Comparison of ENCODE assay signal across 10 cellular contexts in genomic region chr6:14037402-14038277, GRCh38.
DNase-seq lines count a peak whose midpoint lies in the region; ATAC-seq and TF ChIP-seq lines count a peak whose summit lies in the region.
"Had no signal": no experiment of that assay in that cellular context is flagged by ENCODE, and none has a peak within 500 bp of the region (broad histone marks: within the 10 kb centered on the region; RNA-seq: fewer than 3 reads in every experiment).

No MANE protein-coding gene starts in this region.

- DNase-seq in EL, result peak; percentile 86
- DNase-seq in MG63, result peak; percentile 74
- DNase-seq in astrocyte of the spinal cord (ENCODE audit: low read depth, low spot score), result peak; percentile 76
- peak; percentile 64 for DNase-seq in mesenchymal stem cell
- no peak for DNase-seq in CD4-positive, alpha-beta memory T cell
- DNase-seq in testis, result no peak
- DNase-seq in COLO668 (lab: John Stamatoyannopoulos, UW; ENCODE audit: unreplicated experiment), result no peak
- DNase-seq: NCI-H524 treated with DMSO at 0.1 percent for 48 hours had no signal

- H3K14ac ChIP-seq in mesenchymal stem cell (ENCODE audit: low read length in 2 of 2), result peak overlapping the region in 1 of 2 experiments; percentile 26

- no peaks in the 10 kb centered on the region for H3K9me3 Mint-ChIP-seq in CD4-positive, alpha-beta memory T cell

- no peaks in the 10 kb centered on the region for H3K27me3 ChIP-seq in MG63
- no peaks in the 10 kb centered on the region for H3K27me3 ChIP-seq in mesenchymal stem cell (ENCODE audit: control insufficient read depth in 1 of 2, insufficient read depth in 1 of 2, low read length in 2 of 2)
- H3K27me3 ChIP-seq in CD4-positive, alpha-beta memory T cell (ENCODE audit: insufficient read depth, low read length), result peaks cover 6% of the 10 kb centered on the region
- no peaks in the 10 kb centered on the region for H3K27me3 ChIP-seq in testis

- no peak overlapping the region for H4K91ac ChIP-seq in mesenchymal stem cell (ENCODE audit: low read length)

- ATAC-seq in GM21825 (IDR thresholded peaks at IDR 0.05; ENCODE audit: unreplicated experiment), result no peak

- 80% methylated on average over 10 of the region's 12 CpGs for WGBS in mesenchymal stem cell
- 74 to 86% methylated on average over 12 of the region's 12 CpGs for WGBS in testis, 2 donors

- no peak overlapping the region for H2BK5ac ChIP-seq in mesenchymal stem cell (ENCODE audit: low read depth, low read length, poor library complexity, severe bottlenecking)

- H3K4ac ChIP-seq in mesenchymal stem cell (ENCODE audit: low read depth in 1 of 2, low read length in 2 of 2), result no peak overlapping the region

- H3K4me3 ChIP-seq in MG63, result peak overlapping the region; percentile 14; the same call in 1 of the 2 replicates
- H3K4me3 ChIP-seq in astrocyte of the spinal cord (ENCODE audit: low read depth, low read length), result no peak overlapping the region
- H3K4me3 ChIP-seq in mesenchymal stem cell (ENCODE audit: insufficient read depth in 1 of 2, low read depth in 1 of 2, low read length in 2 of 2), result peak overlapping the region in 1 of 2 experiments; percentile 72
- no peak overlapping the region for H3K4me3 ChIP-seq in CD4-positive, alpha-beta memory T cell (ENCODE audit: low read length in 2 of 2)
- H3K4me3 ChIP-seq in testis, result no peak overlapping the region

- peak overlapping the region; percentile 81 for H3K9ac ChIP-seq in mesenchymal stem cell (ENCODE audit: low read length)

- H3K27ac ChIP-seq in mesenchymal stem cell (ENCODE audit: low read length, poor library complexity, severe bottlenecking) (peak overlapping the region; percentile 99), testis (no peak overlapping the region)
- no peak overlapping the region for H3K27ac ChIP-seq in CD4-positive, alpha-beta memory T cell (ENCODE audit: low read depth, low read length)

- in situ Hi-C loops in astrocyte of the spinal cord (cut with HindIII; ENCODE audit: low sequenced_read_pairs), result loop anchor here (25.0 kb wide), 1 partner anchor 125 kb away; the partner anchor contains the start of gene RNF182

- intact Hi-C loops in CD4-positive, alpha-beta memory T cell (cut with micrococcal nuclease), result no loop called here
- intact Hi-C loops in testis (cut with DNase I; ENCODE audit: low total_unique reads), result no loop called here

- H2AK5ac ChIP-seq in mesenchymal stem cell (ENCODE audit: low read length, severe bottlenecking), result peak overlapping the region; percentile 15

- no peak overlapping the region for H3K23ac ChIP-seq in mesenchymal stem cell (ENCODE audit: low read length in 2 of 2)

- POLR2A ChIA-PET in CD4-positive, alpha-beta memory T cell (lab: Charles Lee; ENCODE audit: partially characterized antibody), result no interaction called here

- no peak for TF ChIP-seq CTCF in astrocyte of the spinal cord (IDR thresholded peaks at IDR 0.05; ENCODE audit: low read depth, low read length)
- no peak for TF ChIP-seq CTCF in testis (IDR thresholded peaks at IDR 0.05)

- no peak for TF ChIP-seq POLR2A in testis (IDR thresholded peaks at IDR 0.05)

- H3K4me1 Mint-ChIP-seq in CD4-positive, alpha-beta memory T cell, result no peaks in the 10 kb centered on the region

- H3K9me3 ChIP-seq in MG63, result peaks cover 6% of the 10 kb centered on the region
- H3K9me3 ChIP-seq in mesenchymal stem cell (ENCODE audit: control insufficient read depth, low read length), result no peaks in the 10 kb centered on the region
- no peaks in the 10 kb centered on the region for H3K9me3 ChIP-seq in CD4-positive, alpha-beta memory T cell (ENCODE audit: control insufficient read depth in 1 of 2, low read length in 2 of 2)
- no peaks in the 10 kb centered on the region for H3K9me3 ChIP-seq in testis

- H3K79me1 ChIP-seq in mesenchymal stem cell (replicated peaks; ENCODE audit: low read length, poor library complexity, severe bottlenecking), result no peaks in the 10 kb centered on the region

- H2BK15ac ChIP-seq in mesenchymal stem cell (ENCODE audit: low read depth, poor library complexity, severe bottlenecking), result no peak overlapping the region

- H2BK120ac ChIP-seq in mesenchymal stem cell (ENCODE audit: low read depth, low read length), result no peak overlapping the region

- H3K4me3 Mint-ChIP-seq in CD4-positive, alpha-beta memory T cell, result no peak overlapping the region

- H2BK12ac ChIP-seq in mesenchymal stem cell (ENCODE audit: low read length in 2 of 2), result peak overlapping the region in 1 of 2 experiments; percentile 45

- H3K4me2 ChIP-seq in mesenchymal stem cell (ENCODE audit: low read length, poor library complexity, severe bottlenecking), result no peak overlapping the region

- H2AFZ ChIP-seq in mesenchymal stem cell (ENCODE audit: low read depth, low read length), result no peak overlapping the region

- H3K27me3 Mint-ChIP-seq in CD4-positive, alpha-beta memory T cell, result peaks cover 13 to 32% of the 10 kb centered on the region in 2 donors

- no peak overlapping the region for H3K27ac Mint-ChIP-seq in CD4-positive, alpha-beta memory T cell
- H3K27ac Mint-ChIP-seq: progenitor cell of endocrine pancreas had no signal

- peak overlapping the region in 1 of 2 experiments; percentile 40 for H3K18ac ChIP-seq in mesenchymal stem cell (ENCODE audit: low read depth in 1 of 2, low read length in 2 of 2)

- H3K4me1 ChIP-seq in mesenchymal stem cell (ENCODE audit: control insufficient read depth, insufficient read depth, low read depth, low read length) (peaks cover 14% of the 10 kb centered on the region), testis (no peaks in the 10 kb centered on the region)
- peaks cover 7% of the 10 kb centered on the region for H3K4me1 ChIP-seq in CD4-positive, alpha-beta memory T cell (ENCODE audit: insufficient read depth, low read length)

- H4K8ac ChIP-seq in mesenchymal stem cell (ENCODE audit: low read length), result no peak overlapping the region

- H3K36me3 ChIP-seq in MG63 (no peaks in the 10 kb centered on the region), mesenchymal stem cell (ENCODE audit: control insufficient read depth in 1 of 2, insufficient read depth in 2 of 2, low read depth in 1 of 2, low read length in 2 of 2) (no peaks in the 10 kb centered on the region), testis (ENCODE audit: low read depth, missing control alignments) (no peaks in the 10 kb centered on the region)
- H3K36me3 ChIP-seq in CD4-positive, alpha-beta memory T cell (ENCODE audit: insufficient read depth, low read length), result no peaks in the 10 kb centered on the region

- CTCF ChIA-PET in CD4-positive, alpha-beta memory T cell (lab: Charles Lee; ENCODE audit: partially characterized antibody), result interaction anchor here (1.3 to 5.5 kb wide), 5 partner anchors 8 to 46 kb away, joined by 3 to 40 read pairs (median 4); no protein-coding TSS in a partner anchor

- H3K36me3 Mint-ChIP-seq in CD4-positive, alpha-beta memory T cell, result no peaks in the 10 kb centered on the region

Comparison
In these comparisons a context has a peak if more than half of its experiments do, and no peak if none do; other contexts are left out.
1. DNase-seq: peak in EL (single experiment), MG63 (single experiment), astrocyte of the spinal cord (single experiment) and mesenchymal stem cell (single experiment); none in CD4-positive, alpha-beta memory T cell (0 of 5), testis (single experiment) and COLO668 (single experiment).